ENCODE assay signal across 22 cellular contexts in the genomic region with DNA sequence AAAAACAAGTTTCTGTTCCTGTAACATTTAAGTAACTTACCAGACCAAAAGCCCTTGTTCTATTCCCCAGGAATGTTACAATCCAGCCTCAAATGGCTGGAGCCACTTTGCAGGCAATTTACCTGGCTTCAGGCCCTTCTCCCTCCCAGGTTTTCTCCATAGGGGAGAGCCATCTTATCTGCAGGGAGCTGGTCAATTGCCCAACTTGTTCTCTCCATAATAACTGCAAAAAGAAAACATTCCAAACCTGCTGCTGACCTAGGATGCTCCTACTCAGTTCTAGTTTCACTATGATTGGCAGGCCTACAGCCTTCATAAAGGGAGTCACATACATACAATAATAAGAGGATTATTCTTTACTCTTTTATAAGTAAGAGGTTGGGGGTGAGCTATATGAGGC.
DNase-seq lines count a peak whose midpoint lies in the region; ATAC-seq and TF ChIP-seq lines count a peak whose summit lies in the region.
"Had no signal": no experiment of that assay in that cellular context is flagged by ENCODE, and none has a peak within 500 bp of the region (broad histone marks: within the 10 kb centered on the region; RNA-seq: fewer than 3 reads in every experiment).

No MANE protein-coding gene starts in this region.

- no peaks in the 10 kb centered on the region for H3K9me3 ChIP-seq in osteoblast (ENCODE audit: low read depth, low read length)
- H3K9me3 ChIP-seq: BE2C had no signal

- H3K4me2 ChIP-seq in osteoblast (ENCODE audit: insufficient read depth, low read length), result no peak overlapping the region

- no peak overlapping the region for H2AFZ ChIP-seq in osteoblast (ENCODE audit: low read length)

- DNase-seq in COR-L47 (lab: John Stamatoyannopoulos, UW) (peak; percentile 46), mesothelial cell of epicardium (ENCODE audit: low spot score in 2 of 2, unreplicated experiment in 2 of 2) (no peak), brain microvascular endothelial cell (no peak), osteoblast (ENCODE audit: insufficient read length, low spot score, missing footprints) (no peak)
- no peak for DNase-seq in activated CD4-positive, alpha-beta T cell treated with anti-CD3 and anti-CD28 coated beads for 1 hour
- DNase-seq: BE2C, DMS79, HFFc6, KBM-7, MM.1S, NCI-H1048, NCI-H1417 treated with DMSO at 0.1 percent for 48 hours, NCI-H1930, NCI-H446, NCI-H526, SIG-M5 had no signal

- no peaks in the 10 kb centered on the region for H3K4me1 ChIP-seq in osteoblast (ENCODE audit: insufficient read depth, low read length)
- H3K4me1 ChIP-seq: BE2C had no signal

- in situ Hi-C loops in brain microvascular endothelial cell (cut with HindIII; ENCODE audit: low pct_ligation_motif_present, low sequenced_read_pairs), result no loop called here

- H3K9me3 Mint-ChIP-seq in mesothelial cell of epicardium, result peaks cover 4% of the 10 kb centered on the region

- H3K27me3 Mint-ChIP-seq in mesothelial cell of epicardium (ENCODE audit: low read depth), result no peaks in the 10 kb centered on the region

- H3K27me3 ChIP-seq in brain microvascular endothelial cell (replicated peaks) (no peaks in the 10 kb centered on the region), osteoblast (ENCODE audit: insufficient read depth, low read length) (no peaks in the 10 kb centered on the region)
- H3K27me3 ChIP-seq: BE2C had no signal

- H3K36me3 ChIP-seq in brain microvascular endothelial cell (replicated peaks) (no peaks in the 10 kb centered on the region), osteoblast (ENCODE audit: insufficient read depth, low read length) (no peaks in the 10 kb centered on the region)
- H3K36me3 ChIP-seq: BE2C had no signal

- H3K4me3 ChIP-seq in brain microvascular endothelial cell (ENCODE audit: low read depth, low read length), result no peak overlapping the region
- no peak overlapping the region for H3K4me3 ChIP-seq in osteoblast (ENCODE audit: insufficient read depth, low read length)
- H3K4me3 ChIP-seq: GM12878 had no signal

- H3K27ac ChIP-seq in VCaP, result peak overlapping the region; percentile 45
- no peak overlapping the region for H3K27ac ChIP-seq in brain microvascular endothelial cell
- no peak overlapping the region for H3K27ac ChIP-seq in osteoblast (ENCODE audit: low read depth, low read length)
- H3K27ac ChIP-seq: RWPE1 had no signal

- no peak for TF ChIP-seq EP300 in Ishikawa (IDR thresholded peaks at IDR 0.05; ENCODE audit: borderline replicate concordance)

- TF ChIP-seq CTCF in VCaP (conservative IDR thresholded peaks at IDR 0.05), result no peak
- TF ChIP-seq CTCF in mesothelial cell of epicardium (IDR thresholded peaks at IDR 0.05; ENCODE audit: unreplicated experiment), result no peak
- no peak for TF ChIP-seq CTCF in brain microvascular endothelial cell (IDR thresholded peaks at IDR 0.05; ENCODE audit: low read depth, low read length, missing control alignments)
- no peak for TF ChIP-seq CTCF in osteoblast (IDR thresholded peaks at IDR 0.05; ENCODE audit: extremely low read depth, low read depth, low read length)

- TF ChIP-seq RAD21 in Ishikawa (IDR thresholded peaks at IDR 0.05; ENCODE audit: low read depth), result no peak

- peak overlapping the region; percentile 16 for H3K27ac Mint-ChIP-seq in mesothelial cell of epicardium
- H3K27ac Mint-ChIP-seq: HFFc6 had no signal

- H3K4me1 Mint-ChIP-seq in mesothelial cell of epicardium, result peaks cover 6% of the 10 kb centered on the region

- no peaks in the 10 kb centered on the region for H3K79me2 ChIP-seq in osteoblast (ENCODE audit: insufficient read depth, low read length)

- H3K4me3 Mint-ChIP-seq in mesothelial cell of epicardium, result no peak overlapping the region
- H3K4me3 Mint-ChIP-seq: HFFc6 had no signal

- no peak for ATAC-seq in HG03045 (IDR thresholded peaks at IDR 0.05; ENCODE audit: unreplicated experiment)
- ATAC-seq: GM12878, SK-N-SH treated with all-trans-retinoic acid at 6 μM for 48 hours had no signal

- no peaks in the 10 kb centered on the region for H4K20me1 ChIP-seq in osteoblast (ENCODE audit: insufficient read depth, low read length)

- no peaks in the 10 kb centered on the region for H3K36me3 Mint-ChIP-seq in mesothelial cell of epicardium

TF ChIP-seq in Ishikawa, 13 proteins besides CTCF, POLR2A, EP300 and RAD21:
- TF ChIP-seq, protein P1, sequence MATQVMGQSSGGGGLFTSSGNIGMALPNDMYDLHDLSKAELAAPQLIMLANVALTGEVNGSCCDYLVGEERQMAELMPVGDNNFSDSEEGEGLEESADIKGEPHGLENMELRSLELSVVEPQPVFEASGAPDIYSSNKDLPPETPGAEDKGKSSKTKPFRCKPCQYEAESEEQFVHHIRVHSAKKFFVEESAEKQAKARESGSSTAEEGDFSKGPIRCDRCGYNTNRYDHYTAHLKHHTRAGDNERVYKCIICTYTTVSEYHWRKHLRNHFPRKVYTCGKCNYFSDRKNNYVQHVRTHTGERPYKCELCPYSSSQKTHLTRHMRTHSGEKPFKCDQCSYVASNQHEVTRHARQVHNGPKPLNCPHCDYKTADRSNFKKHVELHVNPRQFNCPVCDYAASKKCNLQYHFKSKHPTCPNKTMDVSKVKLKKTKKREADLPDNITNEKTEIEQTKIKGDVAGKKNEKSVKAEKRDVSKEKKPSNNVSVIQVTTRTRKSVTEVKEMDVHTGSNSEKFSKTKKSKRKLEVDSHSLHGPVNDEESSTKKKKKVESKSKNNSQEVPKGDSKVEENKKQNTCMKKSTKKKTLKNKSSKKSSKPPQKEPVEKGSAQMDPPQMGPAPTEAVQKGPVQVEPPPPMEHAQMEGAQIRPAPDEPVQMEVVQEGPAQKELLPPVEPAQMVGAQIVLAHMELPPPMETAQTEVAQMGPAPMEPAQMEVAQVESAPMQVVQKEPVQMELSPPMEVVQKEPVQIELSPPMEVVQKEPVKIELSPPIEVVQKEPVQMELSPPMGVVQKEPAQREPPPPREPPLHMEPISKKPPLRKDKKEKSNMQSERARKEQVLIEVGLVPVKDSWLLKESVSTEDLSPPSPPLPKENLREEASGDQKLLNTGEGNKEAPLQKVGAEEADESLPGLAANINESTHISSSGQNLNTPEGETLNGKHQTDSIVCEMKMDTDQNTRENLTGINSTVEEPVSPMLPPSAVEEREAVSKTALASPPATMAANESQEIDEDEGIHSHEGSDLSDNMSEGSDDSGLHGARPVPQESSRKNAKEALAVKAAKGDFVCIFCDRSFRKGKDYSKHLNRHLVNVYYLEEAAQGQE (IDR thresholded peaks at IDR 0.05; ENCODE audit: low read depth), result no peak
- TF ChIP-seq CEBPB (IDR thresholded peaks at IDR 0.05) (no peak), TEAD4 (IDR thresholded peaks at IDR 0.05) (0 out of 2 replicates have a peak, but pooled peaks have one; percentile 26)
- TF ChIP-seq, protein P2, sequence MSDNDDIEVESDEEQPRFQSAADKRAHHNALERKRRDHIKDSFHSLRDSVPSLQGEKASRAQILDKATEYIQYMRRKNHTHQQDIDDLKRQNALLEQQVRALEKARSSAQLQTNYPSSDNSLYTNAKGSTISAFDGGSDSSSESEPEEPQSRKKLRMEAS (IDR thresholded peaks at IDR 0.05), result no peak
- TF ChIP-seq, protein P3, sequence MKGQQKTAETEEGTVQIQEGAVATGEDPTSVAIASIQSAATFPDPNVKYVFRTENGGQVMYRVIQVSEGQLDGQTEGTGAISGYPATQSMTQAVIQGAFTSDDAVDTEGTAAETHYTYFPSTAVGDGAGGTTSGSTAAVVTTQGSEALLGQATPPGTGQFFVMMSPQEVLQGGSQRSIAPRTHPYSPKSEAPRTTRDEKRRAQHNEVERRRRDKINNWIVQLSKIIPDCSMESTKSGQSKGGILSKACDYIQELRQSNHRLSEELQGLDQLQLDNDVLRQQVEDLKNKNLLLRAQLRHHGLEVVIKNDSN (IDR thresholded peaks at IDR 0.05), result no peak
